Comparison of ENCODE assay signal across 8 cellular contexts in the genomic region with DNA sequence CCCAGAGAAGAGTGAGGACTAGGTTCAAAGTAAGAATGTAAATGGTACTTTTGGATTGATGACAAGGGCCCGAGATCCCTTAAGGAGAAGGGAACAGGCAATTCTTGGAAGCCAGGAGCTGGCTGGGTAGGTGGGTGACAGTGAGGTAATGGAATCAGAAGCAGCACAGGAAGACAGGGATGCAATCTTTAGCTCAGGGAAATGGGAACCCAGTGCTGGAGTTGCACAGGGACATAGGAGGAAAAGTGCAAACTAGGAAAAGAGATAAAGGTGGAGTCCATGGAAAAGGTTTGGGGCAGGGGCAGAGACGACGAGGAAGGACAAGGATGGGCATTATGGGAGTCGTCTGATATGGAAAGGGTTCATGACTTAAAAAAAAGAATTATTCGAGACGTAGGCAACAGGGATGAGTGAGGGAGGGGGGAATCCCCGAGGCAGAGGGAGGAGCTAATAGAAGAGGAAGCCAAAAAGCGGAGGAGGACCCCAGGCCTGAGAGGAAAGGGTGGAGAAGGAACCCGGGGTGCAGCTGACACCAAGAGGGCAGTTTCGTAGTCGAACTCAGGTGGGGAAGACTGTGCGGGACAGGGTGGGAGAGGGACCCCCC. TPM values are rescaled to one million over a fixed set of nuclear protein-coding genes. Genes with fewer than 3 reads are reported as not detected.
A peak's percentile ranks its signal among the peaks of the same experiment; 100 is the strongest.
DNase-seq lines count a peak whose midpoint lies in the region; ATAC-seq and TF ChIP-seq lines count a peak whose summit lies in the region.

No MANE protein-coding gene starts in this region.

- in situ Hi-C loops in gastrocnemius medialis (cut with MboI; ENCODE audit: low sequenced_read_pairs in 4 of 4) = no loop called here

- intact Hi-C loops in ascending aorta (cut with DNase I) = loop anchor here (1.0 to 5.0 kb wide), 4 partner anchors 15 to 71 kb away; partner anchors contain the start of genes PSMB4, RFX5 and ZNF687
- intact Hi-C loops in gastrocnemius medialis (cut with DNase I; ENCODE audit: low total_unique reads) = loop anchor here (1.0 to 5.0 kb wide), 5 partner anchors 15 to 129 kb away; partner anchors contain the start of genes PIP5K1A, PSMB4 and PSMD4

- TF ChIP-seq CTCF in ascending aorta (IDR thresholded peaks at IDR 0.05) = no peak
- TF ChIP-seq CTCF in gastrocnemius medialis (IDR thresholded peaks at IDR 0.05 in 4 of 5, conservative IDR thresholded peaks at IDR 0.05 in 1 of 5) = no peak

- H3K36me3 ChIP-seq in ascending aorta = peaks cover 0 to 18% of the 10 kb centered on the region in 2 donors
- peaks cover 0 to 40% of the 10 kb centered on the region in 2 donors for H3K36me3 ChIP-seq in gastrocnemius medialis

- peak; percentile 58 for TF ChIP-seq POLR2A in GM18526 (IDR thresholded peaks at IDR 0.05; ENCODE audit: extremely low read depth, insufficient read length)
- TF ChIP-seq POLR2A in gastrocnemius medialis (IDR thresholded peaks at IDR 0.05) = no peak

- H3K27ac ChIP-seq in ascending aorta (peak overlapping the region; percentile 92 to 93), gastrocnemius medialis (peak overlapping the region; percentile 92 to 96 (median 94))

- ATAC-seq in HG03097 (IDR thresholded peaks at IDR 0.05; ENCODE audit: low FRiP score, unreplicated experiment) = peak; percentile 49
- peak; percentile 23 to 49 for ATAC-seq in gastrocnemius medialis

- no peaks in the 10 kb centered on the region for H3K9me3 ChIP-seq in ascending aorta
- H3K9me3 ChIP-seq in gastrocnemius medialis = no peaks in the 10 kb centered on the region

- peak overlapping the region; percentile 62 to 74 for H3K4me3 ChIP-seq in ascending aorta
- H3K4me3 ChIP-seq in gastrocnemius medialis = peak overlapping the region; percentile 71 to 97 (median 78)

- DNase-seq in AML-193 (lab: John Stamatoyannopoulos, UW) = peak; percentile 67 to 70
- peak; percentile 75 for DNase-seq in RPMI8226
- DNase-seq in ascending aorta (ENCODE audit: low spot score in 2 of 2) = peak in 1 of 2 donors; percentile 77
- DNase-seq in hepatic stellate cell (ENCODE audit: low spot score) = peak; percentile 77
- peak in 1 of 2 donors; percentile 49 for DNase-seq in gastrocnemius medialis
- no peak for DNase-seq in D341Med (ENCODE audit: low spot score)

- H3K27me3 ChIP-seq in ascending aorta (no peaks in the 10 kb centered on the region), gastrocnemius medialis (no peaks in the 10 kb centered on the region)

- H3K4me1 ChIP-seq in ascending aorta (peaks cover 0 to 22% of the 10 kb centered on the region in 2 donors), gastrocnemius medialis (peaks cover 32 to 46% of the 10 kb centered on the region in 2 donors)

RNA-seq across cellular contexts. Expression of gene PI4KB, which starts 0.5 kb away (rescaled TPM):
- total RNA-seq in ascending aorta (94.8 TPM), gastrocnemius medialis (10 to 100 TPM; 65.5 to 98.1 (median 77.3) TPM)

RNA-seq across cellular contexts. Expression of gene RFX5, which starts 20.3 kb away (rescaled TPM):
- total RNA-seq in ascending aorta = 8.4 TPM
- 10 to 100 TPM; 11.4 to 24.0 (median 20.6) TPM for total RNA-seq in gastrocnemius medialis

RNA-seq across cellular contexts. Expression of gene ZNF687, which starts 44.6 kb away (rescaled TPM):
- total RNA-seq in ascending aorta (67.9 TPM), gastrocnemius medialis (10 to 100 TPM; 11.9 to 19.6 (median 16.6) TPM)

RNA-seq across cellular contexts. Expression of gene SELENBP1, which starts 45.8 kb away (rescaled TPM):
- total RNA-seq in ascending aorta (102 TPM), gastrocnemius medialis (10 to 100 TPM; 30.9 to 70.2 (median 42.3) TPM)
